In the genomic region with DNA sequence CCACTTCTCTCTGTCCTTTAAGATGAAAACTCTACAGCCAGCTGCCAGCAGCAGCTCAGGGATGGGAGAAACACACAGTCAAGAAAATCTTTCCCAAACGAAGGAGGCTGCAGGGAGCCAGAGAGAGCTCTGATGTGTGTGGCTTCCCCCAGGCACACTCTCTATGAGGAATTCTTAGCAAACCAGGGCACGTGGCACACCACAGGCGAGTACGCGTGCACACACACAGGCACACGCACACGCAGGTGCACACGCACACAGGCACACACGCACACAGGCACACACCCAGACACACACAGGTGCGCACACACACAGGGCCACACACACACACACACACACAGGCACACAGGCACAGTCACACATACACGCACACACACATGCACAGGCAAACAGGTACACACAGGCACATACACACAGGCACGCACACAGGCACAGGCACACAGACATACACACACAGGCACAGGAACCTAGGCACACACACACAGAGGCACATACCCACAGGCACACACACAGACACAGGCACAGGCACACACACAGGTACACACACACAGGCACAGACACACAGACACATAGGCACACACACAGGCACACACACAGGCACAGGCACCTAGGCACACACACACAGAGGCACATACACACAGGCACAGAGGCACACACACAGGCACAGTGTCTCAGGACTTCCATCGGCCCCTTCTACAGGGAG, we compare ENCODE assay signal across 20 cellular contexts.
DNase-seq lines count a peak whose midpoint lies in the region; ATAC-seq, FAIRE-seq and TF ChIP-seq lines count a peak whose summit lies in the region.
"Had no signal": no experiment of that assay in that cellular context is flagged by ENCODE, and none has a peak within 500 bp of the region (broad histone marks: within the 10 kb centered on the region; RNA-seq: fewer than 3 reads in every experiment).

No MANE protein-coding gene starts in this region.

- H2AK5ac ChIP-seq in trophoblast cell (ENCODE audit: low read length) = no peak overlapping the region

- no peak overlapping the region for H3K4ac ChIP-seq in trophoblast cell (ENCODE audit: low read depth, low read length)

- FAIRE-seq in HepG2 (lab: Jason Lieb, UNC) = no peak
- FAIRE-seq: A204.1, H54 had no signal

- intact Hi-C loops in HepG2 (cut with micrococcal nuclease; ENCODE audit: unreplicated experiment) (no loop called here), right lobe of liver (cut with DNase I) (no loop called here), dorsolateral prefrontal cortex (cut with DNase I) (no loop called here)

- H3K23ac ChIP-seq in trophoblast cell (ENCODE audit: low read length) = peak overlapping the region; percentile 76

- TF ChIP-seq POLR2A in HepG2 (IDR thresholded peaks at IDR 0.05; ENCODE audit: insufficient read depth in 1 of 2, low read depth in 2 of 2, low read length in 2 of 2) (no peak), right lobe of liver (IDR thresholded peaks at IDR 0.05) (no peak)

- H4K91ac ChIP-seq in trophoblast cell (ENCODE audit: low read depth, low read length) = no peak overlapping the region

- no peak overlapping the region for H3K27ac ChIP-seq in HepG2 (ENCODE audit: extremely low read length, insufficient read depth, low read length)
- H3K27ac ChIP-seq in right lobe of liver = no peak overlapping the region
- H3K27ac ChIP-seq in dorsolateral prefrontal cortex = peak overlapping the region in 52 of 59 donors; percentile 5 to 83 (median 56)
- no peak overlapping the region for H3K27ac ChIP-seq in trophoblast cell (ENCODE audit: low read depth, low read length)
- H3K27ac ChIP-seq: PC-9, RWPE1 had no signal

- H3K79me1 ChIP-seq in trophoblast cell (ENCODE audit: low read length) = no peaks in the 10 kb centered on the region

- H3K79me2 ChIP-seq in HepG2 (ENCODE audit: insufficient read depth, low read length) (no peaks in the 10 kb centered on the region), trophoblast cell (ENCODE audit: control insufficient read depth, insufficient read depth, low read length, poor library complexity) (no peaks in the 10 kb centered on the region)

- H2BK12ac ChIP-seq in trophoblast cell (ENCODE audit: low read length) = no peak overlapping the region

- no peak for TF ChIP-seq CTCF in HepG2 (CRISPR knock-in tag; IDR thresholded peaks at IDR 0.05)
- TF ChIP-seq CTCF in right lobe of liver (IDR thresholded peaks at IDR 0.05) = no peak
- TF ChIP-seq CTCF in dorsolateral prefrontal cortex (IDR thresholded peaks at IDR 0.05 in 54 of 56, conservative IDR thresholded peaks at IDR 0.05 in 2 of 56; ENCODE audit: low read depth in 1 of 56, partially characterized antibody in 56 of 56) = no peak
- TF ChIP-seq CTCF in GM13977 (IDR thresholded peaks at IDR 0.05; ENCODE audit: extremely low read depth, insufficient read depth, missing control alignments) = no peak

- no peak overlapping the region for H2BK5ac ChIP-seq in trophoblast cell (ENCODE audit: low read depth, low read length, poor library complexity)

- ATAC-seq in HepG2 = no peak
- ATAC-seq in right lobe of liver = no peak

- 0% methylated on average over 2 of the region's 13 CpGs for WGBS in HepG2 (ENCODE audit: low lambda C conversion rate)
- WGBS in right lobe of liver (ENCODE audit: insufficient coverage, low coverage, low lambda C conversion rate, missing lambda C conversion rate) = 83% methylated on average over 9 of the region's 13 CpGs
- no CpG with 5 or more reads among the region's 13 CpGs for WGBS in trophoblast cell (ENCODE audit: extremely low coverage, insufficient coverage, insufficient read length)

- peaks cover 33% of the 10 kb centered on the region for H3K4me1 ChIP-seq in HepG2 (ENCODE audit: insufficient read depth, low read length)
- peaks cover 0 to 24% (median 9%) of the 10 kb centered on the region in 4 donors for H3K4me1 ChIP-seq in right lobe of liver
- no peaks in the 10 kb centered on the region for H3K4me1 ChIP-seq in trophoblast cell (ENCODE audit: control insufficient read depth in 1 of 2, insufficient read depth in 2 of 2, low read length in 2 of 2)
- H3K4me1 ChIP-seq: BE2C had no signal

- in situ Hi-C loops in HepG2 (cut with HindIII; ENCODE audit: extremely low pct_ligation_motif_present, low pct_unique_long_range_greater_than_20kb) (no loop called here), GM13977 (cut with MboI; ENCODE audit: low pct_unique_long_range_greater_than_20kb, low sequenced_read_pairs, unreplicated experiment) (no loop called here)

- H3K27me3 ChIP-seq in HepG2 (ENCODE audit: control insufficient read depth in 1 of 2, insufficient read depth in 2 of 2, low read length in 2 of 2) = peaks cover 0 to 7% of the 10 kb centered on the region in 2 experiments; a peak in 1 of 5 replicates
- no peaks in the 10 kb centered on the region for H3K27me3 ChIP-seq in right lobe of liver
- H3K27me3 ChIP-seq in dorsolateral prefrontal cortex = no peaks in the 10 kb centered on the region
- no peaks in the 10 kb centered on the region for H3K27me3 ChIP-seq in trophoblast cell (ENCODE audit: insufficient read depth, low read length)
- H3K27me3 ChIP-seq in MG63 = no peaks in the 10 kb centered on the region
- H3K27me3 ChIP-seq: BE2C had no signal

- H4K12ac ChIP-seq in trophoblast cell (ENCODE audit: low read depth, low read length) = no peak overlapping the region

- no peak for DNase-seq in HepG2 (ENCODE audit: low spot score)
- no peak for DNase-seq in right lobe of liver
- DNase-seq in dorsolateral prefrontal cortex = peak in 5 of 10 donors; percentile 34 to 69 (median 60)
- no peak for DNase-seq in trophoblast cell
- DNase-seq in MG63 = no peak
- DNase-seq in NCI-H345 (lab: John Stamatoyannopoulos, UW) = no peak
- DNase-seq in GM13977 (ENCODE audit: low spot score) = no peak
- DNase-seq: BE2C; CD4-positive, CD25-positive, alpha-beta regulatory T cell; COR-L47; DMS 273 treated with DMSO at 0.1 percent for 48 hours; GF-D8; NCI-H1105; NCI-H2227 treated with DMSO at 0.1 percent for 48 hours; NCI-H526; PC-9; SIG-M5 had no signal

- H2AFZ ChIP-seq in HepG2 (ENCODE audit: low read length) (no peak overlapping the region), trophoblast cell (ENCODE audit: insufficient read depth, low read length, poor library complexity) (no peak overlapping the region)
- H2AFZ ChIP-seq: PC-9 had no signal

- BruUV-seq in HepG2 (replicated peaks; lab: Mats Ljungman, UMichigan) = no TSS peak

- no peak overlapping the region for H4K8ac ChIP-seq in trophoblast cell (ENCODE audit: low read depth, low read length)

- CTCF ChIA-PET in HepG2 (lab: Yijun Ruan, JAX; ENCODE audit: low intra/inter-chr PET ratio, low total read pairs) = no interaction called here

- H3K14ac ChIP-seq in trophoblast cell (ENCODE audit: low read length) = no peak overlapping the region

- H3K36me3 ChIP-seq in HepG2 (replicated peaks in 1 of 2; ENCODE audit: control insufficient read depth in 1 of 2, insufficient read depth in 2 of 2, low read length in 2 of 2) (no peaks in the 10 kb centered on the region), right lobe of liver (no peaks in the 10 kb centered on the region), trophoblast cell (ENCODE audit: control insufficient read depth in 1 of 2, insufficient read depth in 2 of 2, low read length in 2 of 2) (no peaks in the 10 kb centered on the region), MG63 (no peaks in the 10 kb centered on the region)
- H3K36me3 ChIP-seq: BE2C had no signal

- no peak overlapping the region for H3K18ac ChIP-seq in trophoblast cell (ENCODE audit: low read length)

- H3K9ac ChIP-seq in HepG2 (ENCODE audit: insufficient read depth, low read depth, low read length) (no peak overlapping the region), trophoblast cell (ENCODE audit: low read length) (no peak overlapping the region)

- H3K4me3 ChIP-seq in HepG2 (replicated peaks in 1 of 3; ENCODE audit: insufficient read depth in 1 of 3, low read depth in 2 of 3, low read length in 3 of 3) (no peak overlapping the region), right lobe of liver (no peak overlapping the region), dorsolateral prefrontal cortex (no peak overlapping the region), trophoblast cell (ENCODE audit: low read depth, low read length) (peak overlapping the region; percentile 55), MG63 (no peak overlapping the region)
- H3K4me3 ChIP-seq: PC-9 had no signal

- POLR2A ChIA-PET in HepG2 (lab: Yijun Ruan, JAX) = no interaction called here

- H3K9me3 ChIP-seq in HepG2 (ENCODE audit: low read length) (no peaks in the 10 kb centered on the region), right lobe of liver (no peaks in the 10 kb centered on the region), trophoblast cell (ENCODE audit: insufficient read depth, low read depth, low read length) (peaks cover 5% of the 10 kb centered on the region), MG63 (no peaks in the 10 kb centered on the region)
- H3K9me3 ChIP-seq: BE2C had no signal

- TF ChIP-seq RAD21 in HepG2 (CRISPR knock-in tag; IDR thresholded peaks at IDR 0.05) = no peak

- TF ChIP-seq EP300 in HepG2 (IDR thresholded peaks at IDR 0.05; ENCODE audit: low read depth in 2 of 2, low read length in 2 of 2) (no peak), HepG2 (CRISPR knock-in tag; IDR thresholded peaks at IDR 0.05; ENCODE audit: borderline replicate concordance) (no peak)

- H2BK120ac ChIP-seq in trophoblast cell (ENCODE audit: insufficient read depth, low read length, poor library complexity) = no peak overlapping the region

- H4K20me1 ChIP-seq in HepG2 (ENCODE audit: insufficient read depth, low read length) = no peaks in the 10 kb centered on the region

- H3K4me2 ChIP-seq in HepG2 (ENCODE audit: low read depth, low read length) = no peak overlapping the region
- no peak overlapping the region for H3K4me2 ChIP-seq in trophoblast cell (ENCODE audit: low read length)
- H3K4me2 ChIP-seq: PC-9 had no signal

TF ChIP-seq in HepG2, 621 proteins besides CTCF, POLR2A, EP300 and RAD21:
- 0 out of 2 replicates have a peak, but pooled peaks have one; percentile 8 for TF ChIP-seq LCORL (IDR thresholded peaks at IDR 0.05)
- no peak for TF ChIP-seq LCORL (CRISPR knock-in tag; IDR thresholded peaks at IDR 0.05)
- TF ChIP-seq ZNF207 (IDR thresholded peaks at IDR 0.05; ENCODE audit: borderline replicate concordance) = peak; percentile 72; the same call in 1 of the 2 replicates
- no peak for TF ChIP-seq YEATS4 (CRISPR knock-in tag; IDR thresholded peaks at IDR 0.05; ENCODE audit: borderline replicate concordance)
- TF ChIP-seq CHD4 (IDR thresholded peaks at IDR 0.05; ENCODE audit: borderline replicate concordance, low read length) = no peak

Comparison
In these comparisons a context has a peak if more than half of its experiments do, and no peak if none do; other contexts are left out.
1. H3K27ac ChIP-seq: peak in dorsolateral prefrontal cortex (52 of 59); none in HepG2 (single experiment), right lobe of liver (0 of 3) and trophoblast cell (single experiment).